Comparison of ENCODE assay signal across 8 cellular contexts in the genomic region with DNA sequence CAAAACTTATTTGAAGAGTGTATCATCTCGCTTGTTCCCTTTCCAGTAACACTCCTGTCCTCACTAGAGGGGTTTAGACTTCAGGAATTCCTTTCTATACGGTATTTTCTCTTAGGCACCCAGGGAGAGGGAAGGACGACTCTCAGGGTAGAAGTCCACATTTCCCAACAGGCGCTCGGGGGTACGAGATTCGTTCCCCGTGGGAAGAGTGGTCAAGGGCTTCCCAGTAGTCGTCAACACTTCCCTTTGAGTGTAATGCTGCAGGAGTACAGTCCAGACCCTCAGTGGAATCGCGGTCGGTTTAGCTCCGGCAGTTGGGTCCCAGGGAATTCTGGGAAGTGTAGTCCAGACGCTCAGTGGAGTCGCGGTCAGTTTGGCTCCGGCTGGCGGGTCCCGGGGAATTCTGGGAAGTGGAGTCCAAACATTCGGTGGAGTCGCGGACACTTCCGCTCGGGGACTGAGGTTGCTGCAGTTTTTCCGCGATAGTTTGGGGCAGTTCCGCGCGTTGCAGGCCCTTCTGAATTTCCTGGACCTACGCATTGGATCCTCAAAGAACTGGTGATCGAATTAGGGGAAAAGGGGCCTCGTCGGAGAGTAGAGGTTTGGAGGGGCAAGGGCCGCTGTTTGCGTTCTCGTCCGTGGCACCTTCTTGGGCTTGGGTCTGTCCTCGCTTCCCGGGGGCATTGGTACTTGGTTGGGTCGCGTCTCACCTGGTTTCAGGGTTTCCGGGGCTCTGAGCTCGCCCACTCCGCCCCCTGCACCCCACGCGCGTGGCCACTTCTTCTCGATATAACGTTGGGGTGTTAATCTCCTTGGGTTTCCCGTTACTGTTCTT. TPM values are rescaled to one million over a fixed set of nuclear protein-coding genes. Genes with fewer than 3 reads are reported as not detected.
A peak's percentile ranks its signal among the peaks of the same experiment; 100 is the strongest.
DNase-seq lines count a peak whose midpoint lies in the region; ATAC-seq, FAIRE-seq and TF ChIP-seq lines count a peak whose summit lies in the region.

TSS of gene ZNF224 (plus strand) at position 431 of the 835 bp plus-strand sequence. CDS start 3,513 bp downstream, outside the sequence.

- peak; percentile 88 for ATAC-seq in HG02870 (IDR thresholded peaks at IDR 0.05; ENCODE audit: unreplicated experiment)

- peaks cover 18% of the 10 kb centered on the region for H3K36me3 ChIP-seq in right atrium auricular region

- no peak for TF ChIP-seq CTCF in GM12864 (IDR thresholded peaks at IDR 0.05; ENCODE audit: low read depth, low read length, missing control alignments)
- no peak for TF ChIP-seq CTCF in right atrium auricular region (IDR thresholded peaks at IDR 0.05)

- peak within 1 kb of the TSS; percentile 54 to 82 for H3K27ac ChIP-seq in right atrium auricular region

- peak; percentile 81 for DNase-seq in GM12864 (ENCODE audit: low read depth)
- peak; percentile 88 for DNase-seq in NCI-H1694 (lab: John Stamatoyannopoulos, UW)
- DNase-seq in T-helper 2 cell = peak; percentile 37 to 95 (median 70)
- DNase-seq in anterior cingulate cortex (lab: John Stamatoyannopoulos, UW) = peak in 57 of 58 donors; percentile 48 to 96 (median 89)
- DNase-seq in right atrium auricular region (ENCODE audit: low spot score) = peak; percentile 93
- peak; percentile 58 for DNase-seq in pulmonary artery endothelial cell (ENCODE audit: low read depth, low spot score)
- DNase-seq in urothelium cell line (ENCODE audit: low spot score) = peak; percentile 94

- no peaks in the 10 kb centered on the region for H3K27me3 ChIP-seq in right atrium auricular region

- H3K4me1 ChIP-seq in right atrium auricular region = peaks cover 0 to 11% of the 10 kb centered on the region in 2 donors

- no peak for FAIRE-seq in urothelium cell line (lab: Jason Lieb, UNC)

- H3K9me3 ChIP-seq in right atrium auricular region = no peaks in the 10 kb centered on the region

- H3K4me3 ChIP-seq in GM12864 (ENCODE audit: low read depth, low read length) = peak within 1 kb of the TSS; percentile 90
- H3K4me3 ChIP-seq in right atrium auricular region = peak within 1 kb of the TSS; percentile 73 to 84

RNA-seq across cellular contexts. Expression of gene ZNF224, which starts in this region (rescaled TPM):
- total RNA-seq in right atrium auricular region (10 to 100 TPM in 1 of 2 donors, 1 to 10 TPM in 1; 7.8 to 19.0 TPM), pulmonary artery endothelial cell (21.1 and 27.8 TPM in 2 replicates)

Comparison
In these comparisons a context has a peak if more than half of its experiments do, and no peak if none do; other contexts are left out.
1. Peak in every context shown above with its lines: DNase-seq, ATAC-seq, H3K4me3 ChIP-seq and H3K27ac ChIP-seq.